Comparison of ENCODE assay signal across 9 cellular contexts in the genomic region with DNA sequence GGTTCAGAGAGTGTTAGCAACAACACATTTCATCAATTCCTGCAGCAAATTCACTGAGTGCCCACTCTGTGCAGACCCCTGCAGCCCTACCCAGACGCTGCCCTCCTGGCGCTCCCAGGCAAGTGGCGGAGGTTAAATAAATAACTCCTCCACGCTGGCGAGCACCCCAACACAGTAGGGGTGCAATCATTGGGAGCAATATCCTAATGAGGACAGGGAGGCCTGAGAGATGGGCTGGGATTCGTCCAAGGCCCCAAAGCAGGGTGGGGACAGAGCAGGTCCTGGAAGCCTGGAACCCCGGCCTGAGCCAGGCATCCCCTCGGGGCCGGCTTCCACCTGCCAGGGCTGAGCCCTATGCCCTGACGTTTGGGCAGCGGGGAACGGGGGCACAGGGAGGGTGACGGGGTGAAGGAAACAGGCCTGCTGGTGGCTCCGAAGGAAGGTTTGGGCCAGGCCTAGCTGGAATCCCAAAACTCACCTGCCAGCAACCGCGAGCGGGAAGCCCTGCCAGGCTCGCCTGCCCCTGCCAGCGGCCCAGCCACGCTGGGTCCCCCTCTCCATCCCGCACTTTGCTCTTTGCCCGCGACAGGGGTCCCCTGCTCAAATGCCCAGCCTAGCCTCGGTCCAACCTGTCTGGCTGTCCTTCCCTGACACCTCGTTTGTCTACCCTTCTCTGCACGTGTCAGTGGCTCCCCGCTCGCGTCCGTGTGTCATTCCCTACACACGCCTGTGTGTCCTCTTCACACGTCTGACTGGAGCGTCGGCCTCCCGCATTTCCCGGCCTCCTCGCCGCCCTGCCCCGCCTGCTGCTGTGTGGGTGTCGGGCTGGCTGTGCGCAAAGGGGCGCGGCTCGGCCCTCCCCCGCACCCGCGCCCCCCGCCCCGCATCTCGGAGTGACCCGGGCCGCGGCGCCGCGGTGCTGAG. TPM values are rescaled to one million over a fixed set of nuclear protein-coding genes. Genes with fewer than 3 reads are reported as not detected.
DNase-seq lines count a peak whose midpoint lies in the region; ATAC-seq and TF ChIP-seq lines count a peak whose summit lies in the region.
"Had no signal": no experiment of that assay in that cellular context is flagged by ENCODE, and none has a peak within 500 bp of the region (broad histone marks: within the 10 kb centered on the region; RNA-seq: fewer than 3 reads in every experiment).

No MANE protein-coding gene starts in this region.

- no peak overlapping the region for H3K27ac ChIP-seq in CD8-positive, alpha-beta T cell (ENCODE audit: low read depth, low read length)
- H3K27ac ChIP-seq in RWPE2 (ENCODE audit: poor library complexity, severe bottlenecking) (no peak overlapping the region), ovary (no peak overlapping the region)

- H3K27me3 Mint-ChIP-seq in CD8-positive, alpha-beta T cell (ENCODE audit: low read depth) = peaks cover 50% of the 10 kb centered on the region

- H3K4me1 Mint-ChIP-seq in CD8-positive, alpha-beta T cell (ENCODE audit: low read depth) = peaks cover 10% of the 10 kb centered on the region

- no peaks in the 10 kb centered on the region for H3K36me3 ChIP-seq in CD8-positive, alpha-beta T cell (ENCODE audit: insufficient read depth, low read length)
- H3K36me3 ChIP-seq in RWPE2 (ENCODE audit: low read depth) (no peaks in the 10 kb centered on the region), ovary (no peaks in the 10 kb centered on the region)

- no peak for TF ChIP-seq EP300 in ovary (IDR thresholded peaks at IDR 0.05)

- intact Hi-C loops in CD8-positive, alpha-beta T cell (cut with DNase I, micrococcal nuclease) = no loop called here
- intact Hi-C loops in ovary (cut with DNase I) = no loop called here
- intact Hi-C loops in posterior vena cava (cut with DNase I) = no loop called here

- DNase-seq in CD8-positive, alpha-beta T cell = no peak
- DNase-seq in RWPE2 (ENCODE audit: low spot score) = peak; percentile 41
- no peak for DNase-seq in fibroblast of pulmonary artery (ENCODE audit: low read depth)
- DNase-seq in ovary = peak in 1 of 5 donors; percentile 34
- DNase-seq in epidermal melanocyte (ENCODE audit: insufficient read length, low spot score) = no peak
- no peak for DNase-seq in posterior vena cava (ENCODE audit: low spot score)
- no peak for DNase-seq in NCI-H1092 treated with DMSO at 0.1 percent for 48 hours (lab: John Stamatoyannopoulos, UW)

- H3K27ac Mint-ChIP-seq in CD8-positive, alpha-beta T cell = no peak overlapping the region

- TF ChIP-seq CTCF in CD8-positive, alpha-beta T cell (IDR thresholded peaks at IDR 0.05) = no peak
- TF ChIP-seq CTCF in RWPE2 (IDR thresholded peaks at IDR 0.05; ENCODE audit: poor library complexity, severe bottlenecking) = no peak
- TF ChIP-seq CTCF in fibroblast of pulmonary artery (IDR thresholded peaks at IDR 0.05; ENCODE audit: low read length, missing control alignments) = no peak
- no peak for TF ChIP-seq CTCF in ovary (IDR thresholded peaks at IDR 0.05)

- no peaks in the 10 kb centered on the region for H3K36me3 Mint-ChIP-seq in CD8-positive, alpha-beta T cell

- peak overlapping the region; percentile 66 for H3K4me3 Mint-ChIP-seq in CD8-positive, alpha-beta T cell

- peak; percentile 23 for ATAC-seq in CD8-positive, alpha-beta T cell
- ATAC-seq in RWPE2 (ENCODE audit: low read depth) = peak; percentile 24; the same call in 1 of the 3 replicates
- ATAC-seq in HG03045 (IDR thresholded peaks at IDR 0.05; ENCODE audit: unreplicated experiment) = no peak

- 9 to 12% (median 11%) methylated on average over 50 to 56 of the region's 56 CpGs for WGBS in ovary, 3 donors

- CTCF ChIA-PET in CD8-positive, alpha-beta T cell (lab: Charles Lee) = interaction anchor here (1.8 kb wide), 1 partner anchor 20 kb away, joined by 7 read pairs; no protein-coding TSS in a partner anchor

- peaks cover 24% of the 10 kb centered on the region for H3K27me3 ChIP-seq in CD8-positive, alpha-beta T cell (ENCODE audit: insufficient read depth, low read length)
- H3K27me3 ChIP-seq in RWPE2 (ENCODE audit: insufficient read depth, poor library complexity, severe bottlenecking) (peaks cover 17% of the 10 kb centered on the region), ovary (no peaks in the 10 kb centered on the region)

- H3K9me3 Mint-ChIP-seq in CD8-positive, alpha-beta T cell = no peaks in the 10 kb centered on the region

- POLR2A ChIA-PET in CD8-positive, alpha-beta T cell (lab: Charles Lee) = no interaction called here

- H3K4me1 ChIP-seq in CD8-positive, alpha-beta T cell (ENCODE audit: insufficient read depth, low read length) = peaks cover 13% of the 10 kb centered on the region
- no peaks in the 10 kb centered on the region for H3K4me1 ChIP-seq in RWPE2 (ENCODE audit: insufficient read depth, poor library complexity, severe bottlenecking)
- H3K4me1 ChIP-seq in ovary (ENCODE audit: insufficient read depth) = peaks cover 4% of the 10 kb centered on the region

- TF ChIP-seq POLR2A in ovary (IDR thresholded peaks at IDR 0.05) = no peak

- no peaks in the 10 kb centered on the region for H3K9me3 ChIP-seq in CD8-positive, alpha-beta T cell (ENCODE audit: low read length)
- H3K9me3 ChIP-seq in RWPE2 (ENCODE audit: severe bottlenecking) (no peaks in the 10 kb centered on the region), ovary (no peaks in the 10 kb centered on the region)

- H3K4me3 ChIP-seq in CD8-positive, alpha-beta T cell (ENCODE audit: low read depth, low read length) = no peak overlapping the region
- H3K4me3 ChIP-seq in RWPE2 (ENCODE audit: severe bottlenecking) (peak overlapping the region; percentile 30), fibroblast of pulmonary artery (replicated peaks; ENCODE audit: low read depth, low read length) (peak overlapping the region; percentile 34), ovary (peak overlapping the region; percentile 26)

RNA-seq across cellular contexts. Expression of gene BEAN1, which starts 0.7 kb away (rescaled TPM):
- total RNA-seq in CD8-positive, alpha-beta T cell = not detected
- total RNA-seq in ovary (1 to 10 TPM in 2 of 7 donors, under 1 TPM in 4, not detected in 1; 0.15 to 2.2 (median 0.54) TPM), posterior vena cava (under 1 TPM; 0.42 to 0.48 TPM)
- under 1 TPM; 0.62 to 0.72 TPM for polyA plus RNA-seq in ovary

RNA-seq across cellular contexts. Expression of gene CDH5, which starts 59.9 kb away (rescaled TPM):
- total RNA-seq in CD8-positive, alpha-beta T cell = not detected
- total RNA-seq in ovary (10 to 100 TPM in 4 of 7 donors, 1 to 10 TPM in 3; 6.0 to 24.7 (median 10.8) TPM), posterior vena cava (10 to 100 TPM; 43.1 to 50.2 TPM)
- 10 to 100 TPM; 18.7 to 36.8 TPM for polyA plus RNA-seq in ovary
- total RNA-seq: myocyte had no signal

Comparison
In these comparisons a context has a peak if more than half of its experiments do, and no peak if none do; other contexts are left out.
1. RNA of gene CDH5, which starts 59.9 kb away (total RNA-seq): 43.1 to 50.2 TPM in posterior vena cava and 6.0 to 24.7 TPM in ovary; not detected in CD8-positive, alpha-beta T cell; every median in the first group is over 4 times any median in the second.